ENCODE assay signal across 16 cellular contexts in the genomic region with DNA sequence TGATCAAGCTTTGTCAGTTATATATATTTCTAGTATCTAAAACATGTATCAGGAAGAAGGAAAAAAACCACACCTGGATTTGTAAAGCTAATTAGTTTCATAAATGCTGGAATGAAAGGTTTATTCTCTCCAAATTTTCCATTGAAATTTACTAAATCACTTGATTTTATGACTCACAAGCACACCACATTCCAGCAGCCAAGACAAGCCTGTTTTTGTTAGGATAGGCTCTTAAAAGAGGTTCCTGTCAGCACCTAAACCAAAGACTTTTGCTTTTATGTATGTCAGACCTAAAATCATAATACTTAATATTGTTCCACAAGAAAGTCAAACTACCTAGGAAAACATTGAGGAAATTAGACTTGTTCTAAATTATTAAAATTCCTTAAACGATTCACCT.
DNase-seq lines count a peak whose midpoint lies in the region; ATAC-seq, FAIRE-seq and TF ChIP-seq lines count a peak whose summit lies in the region.
"Had no signal": no experiment of that assay in that cellular context is flagged by ENCODE, and none has a peak within 500 bp of the region (broad histone marks: within the 10 kb centered on the region; RNA-seq: fewer than 3 reads in every experiment).

No MANE protein-coding gene starts in this region.

- peaks cover under 1% of the 10 kb centered on the region for H3K36me3 Mint-ChIP-seq in natural killer cell

- no peak for TF ChIP-seq CTCF in endothelial cell of umbilical vein (IDR thresholded peaks at IDR 0.05; ENCODE audit: extremely low read depth in 1 of 2, insufficient read depth in 1 of 2, low read depth in 1 of 2, low read length in 2 of 2)
- no peak for TF ChIP-seq CTCF in uterus (IDR thresholded peaks at IDR 0.05)
- TF ChIP-seq CTCF in tibial nerve (IDR thresholded peaks at IDR 0.05), result no peak
- TF ChIP-seq CTCF in natural killer cell (IDR thresholded peaks at IDR 0.05), result no peak

- no peaks in the 10 kb centered on the region for H3K9me3 Mint-ChIP-seq in natural killer cell
- H3K9me3 Mint-ChIP-seq: stimulated activated memory B cell treated with anti-CD40 and anti-IgM and Interleukin-4, amounts not matched to agents 10 μg/mL and 1 μg/mL and 100 μg/mL, for 72 hours; T-helper 2 cell treated with Interferon-gamma antibody and Interleukin-4, amounts not matched to agents 5 μg/mL and 100 μg/mL, for 36 hours had no signal

- H3K4me1 Mint-ChIP-seq in natural killer cell, result no peaks in the 10 kb centered on the region
- H3K4me1 Mint-ChIP-seq: stimulated activated memory B cell treated with anti-CD40 and anti-IgM and Interleukin-4, amounts not matched to agents 10 μg/mL and 1 μg/mL and 100 μg/mL, for 72 hours had no signal

- H3K27ac ChIP-seq in endothelial cell of umbilical vein (ENCODE audit: insufficient read depth, low read depth, low read length), result no peak overlapping the region
- peak overlapping the region; percentile 22 to 64 for H3K27ac ChIP-seq in uterus
- peak overlapping the region in 2 of 4 donors; percentile 70 to 75 for H3K27ac ChIP-seq in tibial nerve

- H2AFZ ChIP-seq in endothelial cell of umbilical vein (ENCODE audit: low read depth, low read length), result no peak overlapping the region

- TF ChIP-seq POLR2A in endothelial cell of umbilical vein (IDR thresholded peaks at IDR 0.05; ENCODE audit: low read depth, low read length), result no peak
- no peak for TF ChIP-seq POLR2A in uterus (IDR thresholded peaks at IDR 0.05)
- no peak for TF ChIP-seq POLR2A in tibial nerve (IDR thresholded peaks at IDR 0.05)

- WGBS in tibial nerve, 2 donors, result 59 to 64% methylated on average over 1 of the region's 1 CpG

- H3K4me3 Mint-ChIP-seq in natural killer cell, result no peak overlapping the region
- H3K4me3 Mint-ChIP-seq: stimulated activated memory B cell treated with anti-CD40 and anti-IgM and Interleukin-4, amounts not matched to agents 10 μg/mL and 1 μg/mL and 100 μg/mL, for 72 hours; T-helper 2 cell treated with Interferon-gamma antibody and Interleukin-4, amounts not matched to agents 5 μg/mL and 100 μg/mL, for 36 hours had no signal

- POLR2A ChIA-PET in endothelial cell of umbilical vein (lab: Charles Lee), result no interaction called here

- CTCF ChIA-PET in endothelial cell of umbilical vein (lab: Charles Lee), result interaction anchor here (1.4 kb wide), 1 partner anchor 25 kb away, joined by 5 read pairs; no protein-coding TSS in a partner anchor

- H3K9ac ChIP-seq in endothelial cell of umbilical vein (replicated peaks; ENCODE audit: extremely low read depth, insufficient read depth, low read length), result no peak overlapping the region

- peaks cover 0 to 4% of the 10 kb centered on the region in 2 experiments for H3K36me3 ChIP-seq in endothelial cell of umbilical vein (ENCODE audit: control insufficient read depth in 2 of 2, extremely low read depth in 1 of 2, insufficient read depth in 2 of 2, low read length in 2 of 2)
- H3K36me3 ChIP-seq in uterus, result no peaks in the 10 kb centered on the region
- H3K36me3 ChIP-seq in tibial nerve, result peaks cover 0 to 26% (median 0%) of the 10 kb centered on the region in 3 donors

- no peak overlapping the region for H3K4me2 ChIP-seq in endothelial cell of umbilical vein (ENCODE audit: insufficient read depth, low read length)

- H3K27me3 ChIP-seq in endothelial cell of umbilical vein (ENCODE audit: control insufficient read depth in 2 of 2, insufficient read depth in 2 of 2, low read length in 2 of 2) (no peaks in the 10 kb centered on the region), uterus (no peaks in the 10 kb centered on the region), tibial nerve (no peaks in the 10 kb centered on the region)

- H3K4me1 ChIP-seq in endothelial cell of umbilical vein (ENCODE audit: control insufficient read depth, extremely low read depth, insufficient read depth, low read length) (peaks cover 6% of the 10 kb centered on the region), uterus (no peaks in the 10 kb centered on the region), tibial nerve (peaks cover 0 to 23% (median 5%) of the 10 kb centered on the region in 4 donors)

- dilution Hi-C loops in endothelial cell of umbilical vein (cut with MboI; ENCODE audit: extremely low pct_ligation_motif_present, low sequenced_read_pairs), result no loop called here

- ATAC-seq in Right ventricle myocardium inferior (peak; percentile 39), natural killer cell (no peak)
- ATAC-seq: stimulated activated memory B cell treated with anti-CD40 and anti-IgM and Interleukin-4, amounts not matched to agents 10 μg/mL and 1 μg/mL and 100 μg/mL, for 72 hours had no signal

- no TSS peak for BruUV-seq in endothelial cell of umbilical vein (replicated peaks; lab: Mats Ljungman, UMichigan)

- H3K79me2 ChIP-seq in endothelial cell of umbilical vein (ENCODE audit: control insufficient read depth, insufficient read depth, low read length), result no peaks in the 10 kb centered on the region

- H3K9me1 ChIP-seq in endothelial cell of umbilical vein (replicated peaks; ENCODE audit: control insufficient read depth, extremely low read depth, insufficient read depth, low read length), result peaks cover 2% of the 10 kb centered on the region

- H4K20me1 ChIP-seq in endothelial cell of umbilical vein (replicated peaks; ENCODE audit: control insufficient read depth, extremely low read depth, insufficient read depth, low read length), result no peaks in the 10 kb centered on the region

- DNase-seq in Right ventricle myocardium inferior (ENCODE audit: missing footprints) (no peak), cardiac septum (ENCODE audit: low spot score) (no peak), endothelial cell of umbilical vein (ENCODE audit: low read depth, low spot score) (peak; percentile 37), kidney tubule cell (ENCODE audit: low spot score) (peak; percentile 35), uterus (no peak), tibial nerve (ENCODE audit: low spot score in 2 of 2) (no peak), natural killer cell (no peak)
- DNase-seq in stimulated activated CD4-positive, alpha-beta T cell treated with anti-CD3 and anti-CD28 coated beads, Interleukin-4, amount 100 ng/mL, for 24 hours, result no peak
- DNase-seq: 8988T; activated CD8-positive, alpha-beta memory T cell treated with anti-CD3 and anti-CD28 coated beads for 24 hours; activated naive CD4-positive, alpha-beta T cell treated with Interleukin-2 at 50 U/mL for 16 hours; DMS79; NCI-H1105 treated with DMSO at 0.1 percent for 48 hours; NK-92 treated with Interleukin-12 subunit alpha and Interleukin-12 subunit beta, amount 100 ng/mL, for 24 hours had no signal

- H3K27me3 Mint-ChIP-seq in natural killer cell (ENCODE audit: low read depth in 2 of 2), result no peaks in the 10 kb centered on the region
- H3K27me3 Mint-ChIP-seq: stimulated activated memory B cell treated with anti-CD40 and anti-IgM and Interleukin-4, amounts not matched to agents 10 μg/mL and 1 μg/mL and 100 μg/mL, for 72 hours had no signal

- FAIRE-seq in endothelial cell of umbilical vein (lab: Jason Lieb, UNC), result no peak

- no peak overlapping the region for H3K4me3 ChIP-seq in endothelial cell of umbilical vein (replicated peaks in 1 of 3; ENCODE audit: insufficient read depth in 1 of 3, low read depth in 1 of 3, low read length in 3 of 3)
- H3K4me3 ChIP-seq in uterus, result no peak overlapping the region
- H3K4me3 ChIP-seq in tibial nerve, result no peak overlapping the region

- no peak for TF ChIP-seq EP300 in tibial nerve (IDR thresholded peaks at IDR 0.05)

- H3K27ac Mint-ChIP-seq in natural killer cell, result peak overlapping the region in 1 of 2 donors; percentile 59
- H3K27ac Mint-ChIP-seq: stimulated activated memory B cell treated with anti-CD40 and anti-IgM and Interleukin-4, amounts not matched to agents 10 μg/mL and 1 μg/mL and 100 μg/mL, for 72 hours; T-helper 2 cell treated with Interferon-gamma antibody and Interleukin-4, amounts not matched to agents 5 μg/mL and 100 μg/mL, for 36 hours had no signal

- H3K9me3 ChIP-seq in endothelial cell of umbilical vein (replicated peaks; ENCODE audit: control insufficient read depth, insufficient read depth, low read length) (no peaks in the 10 kb centered on the region), uterus (no peaks in the 10 kb centered on the region), tibial nerve (no peaks in the 10 kb centered on the region)

- intact Hi-C loops in Right ventricle myocardium inferior (cut with DNase I) (loop anchor here (10.0 kb wide), 1 partner anchor 409 kb away; no protein-coding TSS in a partner anchor), cardiac septum (cut with DNase I) (no loop called here), endothelial cell of umbilical vein (cut with micrococcal nuclease) (no loop called here), uterus (cut with DNase I; ENCODE audit: low total_unique reads) (no loop called here), natural killer cell (cut with micrococcal nuclease) (no loop called here)

TF ChIP-seq in endothelial cell of umbilical vein, 7 proteins besides CTCF, POLR2A, EP300 and RAD21:
- no peak for TF ChIP-seq FOS (IDR thresholded peaks at IDR 0.05; ENCODE audit: borderline replicate concordance, insufficient read depth, low read length)
- TF ChIP-seq POLR2AphosphoS5 (IDR thresholded peaks at IDR 0.05; ENCODE audit: insufficient read depth, low read depth, low read length), result no peak
- TF ChIP-seq EZH2 (IDR thresholded peaks at IDR 0.05; ENCODE audit: borderline replicate concordance, low read depth, low read length, severe bottlenecking), result no peak
- TF ChIP-seq JUN (IDR thresholded peaks at IDR 0.05; ENCODE audit: borderline replicate concordance, insufficient read depth, insufficient read length, low read depth), result no peak
- TF ChIP-seq MYC (IDR thresholded peaks at IDR 0.05; ENCODE audit: low read depth, low read length), result no peak
- TF ChIP-seq MAX (IDR thresholded peaks at IDR 0.05; ENCODE audit: insufficient read depth, insufficient read length), result no peak
- no peak for TF ChIP-seq GATA2 (IDR thresholded peaks at IDR 0.05; ENCODE audit: insufficient read depth, insufficient read length, low read depth, low read length)

Comparison
In these comparisons a context has a peak if more than half of its experiments do, and no peak if none do; other contexts are left out.
1. DNase-seq: peak in endothelial cell of umbilical vein (single experiment) and kidney tubule cell (single experiment); none in Right ventricle myocardium inferior (single experiment), cardiac septum (single experiment), uterus (0 of 2), tibial nerve (0 of 2), natural killer cell (single experiment) and stimulated activated CD4-positive, alpha-beta T cell treated with anti-CD3 and anti-CD28 coated beads, Interleukin-4, amount 100 ng/mL, for 24 hours (single experiment).